ENCODE assay signal across 8 cellular contexts in the genomic region with DNA sequence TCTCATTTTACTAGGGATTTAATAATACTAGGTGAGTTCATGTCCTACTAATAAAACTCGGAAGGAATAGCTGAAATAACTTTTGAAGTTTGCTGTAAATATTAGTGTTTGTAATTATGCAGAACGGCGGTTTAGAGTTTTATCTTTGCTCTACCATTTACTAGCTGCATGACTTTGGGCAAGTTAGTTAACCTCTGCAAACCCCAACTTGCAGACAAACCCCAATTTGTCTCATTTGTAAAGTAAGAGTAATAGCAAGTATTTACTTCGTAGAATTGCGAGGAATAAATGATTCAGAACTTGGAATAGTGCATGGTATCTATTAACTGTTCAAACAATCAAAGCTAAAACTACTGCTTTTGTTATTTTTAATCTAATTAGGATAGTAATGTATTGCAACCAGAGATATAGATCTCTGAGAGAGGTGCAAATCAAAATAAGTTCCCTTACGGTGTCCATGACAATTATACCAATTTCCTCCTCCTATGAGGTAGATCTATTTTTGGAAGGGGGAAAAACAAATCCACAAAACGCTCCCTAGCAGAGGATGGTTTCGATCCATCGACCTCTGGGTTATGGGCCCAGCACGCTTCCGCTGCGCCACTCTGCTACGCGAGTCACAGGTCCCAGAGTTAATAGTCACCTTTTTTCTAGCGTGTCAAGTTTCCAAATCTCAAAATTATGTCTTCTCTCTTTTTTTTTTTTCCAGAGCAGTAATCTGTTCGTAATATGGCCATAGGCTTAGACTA. TPM values are rescaled to one million over a fixed set of nuclear protein-coding genes. Genes with fewer than 3 reads are reported as not detected.
DNase-seq lines count a peak whose midpoint lies in the region; ATAC-seq and TF ChIP-seq lines count a peak whose summit lies in the region.

No MANE protein-coding gene starts in this region.

- peak; percentile 37 for ATAC-seq in activated CD4-positive, alpha-beta T cell treated with anti-CD3 and anti-CD28 coated beads for 36 hours
- ATAC-seq in GM21528 (IDR thresholded peaks at IDR 0.05; ENCODE audit: low FRiP score, unreplicated experiment), result no peak

- H3K27ac Mint-ChIP-seq in activated CD4-positive, alpha-beta T cell treated with anti-CD3 and anti-CD28 coated beads for 36 hours, result peak overlapping the region; percentile 70

- H3K9me3 Mint-ChIP-seq in activated CD4-positive, alpha-beta T cell treated with anti-CD3 and anti-CD28 coated beads for 36 hours (ENCODE audit: low read depth), result peaks cover 3% of the 10 kb centered on the region

- DNase-seq in NCI-H1417 (lab: John Stamatoyannopoulos, UW) (peak in 2 of 3 experiments; percentile 20 to 70), NCI-H1417 treated with DMSO at 0.1 percent for 48 hours (lab: John Stamatoyannopoulos, UW) (no peak), NCI-H226 (peak; percentile 62), erythroblast (lab: John Stamatoyannopoulos, UW) (peak; percentile 77 to 88), ACHN (no peak)
- DNase-seq in activated CD4-positive, alpha-beta T cell treated with anti-CD3 and anti-CD28 coated beads for 36 hours, result peak; percentile 80
- peak; percentile 67 for DNase-seq in stimulated activated CD4-positive, alpha-beta T cell treated with anti-CD3 and anti-CD28 coated beads, Interleukin-12 subunit alpha, Interleukin-12 subunit beta, amount 100 ng/mL, for 4 hours

- H3K4me1 Mint-ChIP-seq in activated CD4-positive, alpha-beta T cell treated with anti-CD3 and anti-CD28 coated beads for 36 hours, result peaks cover 38% of the 10 kb centered on the region

- intact Hi-C loops in activated CD4-positive, alpha-beta T cell treated with anti-CD3 and anti-CD28 coated beads for 36 hours (cut with DNase I, micrococcal nuclease), result loop anchor here (1.0 to 10.0 kb wide), 7 partner anchors 8 to 1355 kb away; partner anchors contain the start of gene HMGN4 (in 1 of the 2)

- H3K27me3 Mint-ChIP-seq in activated CD4-positive, alpha-beta T cell treated with anti-CD3 and anti-CD28 coated beads for 36 hours, result peaks cover 10% of the 10 kb centered on the region

- POLR2A ChIA-PET in activated CD4-positive, alpha-beta T cell treated with anti-CD3 and anti-CD28 coated beads for 36 hours (lab: Charles Lee), result interaction anchor here (1.7 kb wide), 1 partner anchor 208 kb away, joined by 4 read pairs; the partner anchor contains the start of gene HMGN4

- H3K4me3 Mint-ChIP-seq in activated CD4-positive, alpha-beta T cell treated with anti-CD3 and anti-CD28 coated beads for 36 hours, result peak overlapping the region; percentile 88

- H3K36me3 Mint-ChIP-seq in activated CD4-positive, alpha-beta T cell treated with anti-CD3 and anti-CD28 coated beads for 36 hours (ENCODE audit: low read depth), result peaks cover 2% of the 10 kb centered on the region

- CTCF ChIA-PET in activated CD4-positive, alpha-beta T cell treated with anti-CD3 and anti-CD28 coated beads for 36 hours (lab: Charles Lee), result interaction anchor here (0.6 to 2.3 kb wide), 9 partner anchors 8 to 242 kb away, joined by 3 to 16 read pairs (median 5); no protein-coding TSS in a partner anchor

- in situ Hi-C loops in ACHN (cut with HindIII; ENCODE audit: low pct_ligation_motif_present, low pct_unique_long_range_greater_than_20kb, low sequenced_read_pairs), result no loop called here

- TF ChIP-seq POLR2A in erythroblast (IDR thresholded peaks at IDR 0.05; ENCODE audit: low read length), result no peak

RNA-seq across cellular contexts. Expression of gene BTN3A2, which starts 35.1 kb away (rescaled TPM):
- 10 to 100 TPM; 62.5 to 62.8 TPM for total RNA-seq in activated CD4-positive, alpha-beta T cell treated with anti-CD3 and anti-CD28 coated beads for 36 hours

RNA-seq across cellular contexts. Expression of gene BTN2A2, which starts 53.0 kb away (rescaled TPM):
- 10 to 100 TPM; 13.6 to 14.7 TPM for total RNA-seq in activated CD4-positive, alpha-beta T cell treated with anti-CD3 and anti-CD28 coated beads for 36 hours

Comparison
In these comparisons a context has a peak if more than half of its experiments do, and no peak if none do; other contexts are left out.
1. DNase-seq: peak in NCI-H1417 (2 of 3), NCI-H226 (single experiment), activated CD4-positive, alpha-beta T cell treated with anti-CD3 and anti-CD28 coated beads for 36 hours (single experiment), erythroblast (2 of 2) and stimulated activated CD4-positive, alpha-beta T cell treated with anti-CD3 and anti-CD28 coated beads, Interleukin-12 subunit alpha, Interleukin-12 subunit beta, amount 100 ng/mL, for 4 hours (single experiment); none in NCI-H1417 treated with DMSO at 0.1 percent for 48 hours (single experiment) and ACHN (single experiment).